1 cellular context compared by ENCODE assay signal in the genomic region with DNA sequence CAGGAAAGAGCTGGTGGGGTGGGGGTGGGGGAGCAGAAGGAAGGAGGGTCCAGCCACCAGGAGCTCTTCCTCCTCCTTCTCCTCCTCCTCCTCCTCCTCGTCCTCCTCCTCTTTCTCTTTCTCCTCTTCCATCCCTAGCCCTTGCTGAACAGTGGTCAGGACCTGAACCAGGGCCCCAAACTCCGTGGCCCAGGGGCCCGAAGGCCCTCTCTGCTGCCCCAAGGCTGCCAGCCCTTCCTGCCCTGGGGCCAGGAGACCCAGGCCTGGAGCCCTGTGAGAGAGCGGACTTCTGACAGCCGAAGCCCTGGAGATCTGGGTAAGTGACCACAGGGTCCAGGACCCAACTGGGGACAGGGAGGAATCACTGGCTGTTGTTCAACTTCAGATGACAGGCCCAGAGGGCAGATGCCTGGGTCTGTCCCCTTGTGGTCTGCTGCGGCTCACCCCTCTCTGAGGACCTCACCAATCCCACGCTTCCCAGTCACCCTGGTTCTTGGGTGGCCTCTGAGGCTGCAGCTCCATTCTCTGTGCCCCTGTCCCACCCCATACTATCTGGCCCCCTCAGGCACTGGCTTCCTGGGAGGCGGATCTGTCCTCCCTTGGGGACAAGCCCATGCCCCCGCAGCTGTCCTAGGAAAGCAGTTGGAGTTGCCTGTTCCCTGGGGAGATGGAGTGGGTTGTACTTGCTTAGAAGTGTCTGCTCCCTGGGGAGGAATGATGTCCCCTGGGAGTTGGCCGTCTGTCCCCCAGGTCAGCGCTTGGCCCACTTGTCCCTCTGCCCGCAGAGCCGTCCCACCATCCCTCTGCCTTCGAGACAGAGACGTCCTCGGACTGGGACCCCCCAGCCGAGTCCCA.
A peak's percentile ranks its signal among the peaks of the same experiment; 100 is the strongest.
TF ChIP-seq lines count a peak whose summit lies in the region.

No MANE protein-coding gene starts in this region.

TF ChIP-seq in WTC11, 78 proteins besides CTCF, POLR2A, EP300 and RAD21:
- TF ChIP-seq, protein P1, sequence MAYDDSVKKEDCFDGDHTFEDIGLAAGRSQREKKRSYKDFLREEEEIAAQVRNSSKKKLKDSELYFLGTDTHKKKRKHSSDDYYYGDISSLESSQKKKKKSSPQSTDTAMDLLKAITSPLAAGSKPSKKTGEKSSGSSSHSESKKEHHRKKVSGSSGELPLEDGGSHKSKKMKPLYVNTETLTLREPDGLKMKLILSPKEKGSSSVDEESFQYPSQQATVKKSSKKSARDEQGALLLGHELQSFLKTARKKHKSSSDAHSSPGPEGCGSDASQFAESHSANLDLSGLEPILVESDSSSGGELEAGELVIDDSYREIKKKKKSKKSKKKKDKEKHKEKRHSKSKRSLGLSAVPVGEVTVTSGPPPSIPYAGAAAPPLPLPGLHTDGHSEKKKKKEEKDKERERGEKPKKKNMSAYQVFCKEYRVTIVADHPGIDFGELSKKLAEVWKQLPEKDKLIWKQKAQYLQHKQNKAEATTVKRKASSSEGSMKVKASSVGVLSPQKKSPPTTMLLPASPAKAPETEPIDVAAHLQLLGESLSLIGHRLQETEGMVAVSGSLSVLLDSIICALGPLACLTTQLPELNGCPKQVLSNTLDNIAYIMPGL (CRISPR knock-in tag; IDR thresholded peaks at IDR 0.05): no peak
- TF ChIP-seq ZNF263 (CRISPR knock-in tag; IDR thresholded peaks at IDR 0.05; ENCODE audit: low read depth): 0 out of 2 replicates have a peak, but pooled peaks have one; percentile 52
- TF ChIP-seq IRF2 (CRISPR knock-in tag; IDR thresholded peaks at IDR 0.05; ENCODE audit: borderline replicate concordance, low read depth): no peak
- no peak for TF ChIP-seq PRRX2 (CRISPR knock-in tag; IDR thresholded peaks at IDR 0.05)
- 0 out of 2 replicates have a peak, but pooled peaks have one; percentile 22 for TF ChIP-seq CREM (CRISPR knock-in tag; IDR thresholded peaks at IDR 0.05)
